In the genomic region with DNA sequence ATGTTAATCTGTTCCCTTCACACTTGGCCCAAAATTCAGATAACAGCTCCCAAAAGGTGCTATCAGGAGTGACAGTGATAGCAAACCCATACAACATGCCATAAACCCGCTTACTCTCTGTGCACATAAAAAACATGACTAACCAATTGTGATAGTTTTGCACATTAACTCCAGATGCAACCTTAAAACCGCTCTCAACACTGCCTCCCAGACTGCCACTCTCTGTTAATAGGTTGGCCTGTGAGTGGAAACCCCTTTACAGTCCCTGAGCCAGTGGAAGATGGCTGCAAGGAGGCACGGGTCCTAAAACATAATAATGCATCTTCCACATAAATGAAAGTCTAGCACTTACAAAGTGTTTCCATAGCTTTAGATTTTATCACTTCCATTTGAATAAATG, we compare ENCODE assay signal across 20 cellular contexts.
"Had no signal": no experiment of that assay in that cellular context is flagged by ENCODE, and none has a peak within 500 bp of the region (broad histone marks: within the 10 kb centered on the region; RNA-seq: fewer than 3 reads in every experiment).

No MANE protein-coding gene starts in this region.

- H3K36me3 ChIP-seq: esophagus squamous epithelium, gastrocnemius medialis, right lobe of liver, tibial artery, upper lobe of left lung, vagina had no signal

- H3K4me1 ChIP-seq: parathyroid adenoma, right lobe of liver, upper lobe of left lung had no signal

- H3K4me3 Mint-ChIP-seq: dendritic cell treated with granulocyte-macrophage colony-stimulating factor and Interleukin-4, amounts not matched to agents 40 ng/mL and 50 ng/mL, for 4 days; effector memory CD8-positive, alpha-beta T cell; natural killer cell; stimulated activated memory B cell treated with anti-CD40 and anti-IgM and Interleukin-4, amounts not matched to agents 10 μg/mL and 1 μg/mL and 100 μg/mL, for 72 hours; stimulated activated naive CD8-positive, alpha-beta T cell treated with anti-CD3 and anti-CD28 coated beads, Interleukin-15, Interleukin-2, amounts not matched to agents 100 ng/mL and 50 ng/mL, for 24 hours had no signal

- DNase-seq: effector memory CD8-positive, alpha-beta T cell; esophagus squamous epithelium; gastrocnemius medialis; glutamatergic neuron; islet precursor cell; mammary epithelial cell; natural killer cell; psoas muscle; retina; right lobe of liver; stimulated activated CD4-positive, alpha-beta T cell treated with anti-CD3 and anti-CD28 coated beads, Interleukin-4, amount 100 ng/mL, for 1 hour; tibial artery; upper lobe of left lung had no signal

- H2AFZ ChIP-seq: parathyroid adenoma had no signal

- H3K9ac ChIP-seq: parathyroid adenoma had no signal

- H3K79me2 ChIP-seq: parathyroid adenoma had no signal

- H3K27ac Mint-ChIP-seq: dendritic cell treated with granulocyte-macrophage colony-stimulating factor and Interleukin-4, amounts not matched to agents 40 ng/mL and 50 ng/mL, for 4 days; effector memory CD8-positive, alpha-beta T cell; natural killer cell; stimulated activated memory B cell treated with anti-CD40 and anti-IgM and Interleukin-4, amounts not matched to agents 10 μg/mL and 1 μg/mL and 100 μg/mL, for 72 hours; stimulated activated naive CD8-positive, alpha-beta T cell treated with anti-CD3 and anti-CD28 coated beads, Interleukin-15, Interleukin-2, amounts not matched to agents 100 ng/mL and 50 ng/mL, for 24 hours had no signal

- H3K27me3 ChIP-seq: gastrocnemius medialis, right lobe of liver, tibial artery, upper lobe of left lung, vagina had no signal

- H3K4me1 Mint-ChIP-seq: natural killer cell; stimulated activated memory B cell treated with anti-CD40 and anti-IgM and Interleukin-4, amounts not matched to agents 10 μg/mL and 1 μg/mL and 100 μg/mL, for 72 hours had no signal

- H3K27ac ChIP-seq: parathyroid adenoma, right lobe of liver, upper lobe of left lung, vagina had no signal

- FAIRE-seq: colon had no signal

- ATAC-seq: effector memory CD8-positive, alpha-beta T cell; gastrocnemius medialis; left lobe of liver; natural killer cell; right lobe of liver; stimulated activated memory B cell treated with anti-CD40 and anti-IgM and Interleukin-4, amounts not matched to agents 10 μg/mL and 1 μg/mL and 100 μg/mL, for 72 hours had no signal

- H3K9me3 Mint-ChIP-seq: dendritic cell treated with granulocyte-macrophage colony-stimulating factor and Interleukin-4, amounts not matched to agents 40 ng/mL and 50 ng/mL, for 4 days; stimulated activated memory B cell treated with anti-CD40 and anti-IgM and Interleukin-4, amounts not matched to agents 10 μg/mL and 1 μg/mL and 100 μg/mL, for 72 hours had no signal

- H3K36me3 Mint-ChIP-seq: natural killer cell; stimulated activated memory B cell treated with anti-CD40 and anti-IgM and Interleukin-4, amounts not matched to agents 10 μg/mL and 1 μg/mL and 100 μg/mL, for 72 hours had no signal

- H3K9me3 ChIP-seq: esophagus squamous epithelium, gastrocnemius medialis, psoas muscle, right lobe of liver, tibial artery, vagina had no signal

- H3K4me3 ChIP-seq: esophagus squamous epithelium, gastrocnemius medialis, psoas muscle, right lobe of liver, tibial artery, upper lobe of left lung, vagina had no signal
